ENCODE assay signal across 10 cellular contexts in genomic region chr19:41223431-41224234, GRCh38. TPM values are rescaled to one million over a fixed set of nuclear protein-coding genes. Genes with fewer than 3 reads are reported as not detected.
A peak's percentile ranks its signal among the peaks of the same experiment; 100 is the strongest.
DNase-seq lines count a peak whose midpoint lies in the region; ATAC-seq and TF ChIP-seq lines count a peak whose summit lies in the region.
"Had no signal": no experiment of that assay in that cellular context is flagged by ENCODE, and none has a peak within 500 bp of the region (broad histone marks: within the 10 kb centered on the region; RNA-seq: fewer than 3 reads in every experiment).

No MANE protein-coding gene starts in this region.

- peaks cover 75% of the 10 kb centered on the region for H3K79me2 ChIP-seq in osteoblast (ENCODE audit: insufficient read depth, low read length)

- in situ Hi-C loops in Caki2 (cut with HindIII; ENCODE audit: low pct_unique_long_range_greater_than_20kb, low sequenced_read_pairs) (no loop called here), Panc1 (cut with HindIII; ENCODE audit: low pct_unique_long_range_greater_than_20kb, low sequenced_read_pairs) (no loop called here)

- no peak overlapping the region for H2AFZ ChIP-seq in osteoblast (ENCODE audit: low read length)

- peaks cover 3% of the 10 kb centered on the region for H4K20me1 ChIP-seq in osteoblast (ENCODE audit: insufficient read depth, low read length)

- H3K27ac ChIP-seq in Panc1 (ENCODE audit: low read length) (peak overlapping the region; percentile 84), osteoblast (ENCODE audit: low read depth, low read length) (peak overlapping the region; percentile 95)

- H3K36me3 ChIP-seq in Panc1 (ENCODE audit: control insufficient read depth, insufficient read depth, low read length): no peaks in the 10 kb centered on the region; the same call in 1 of the 2 replicates
- H3K36me3 ChIP-seq in osteoblast (ENCODE audit: insufficient read depth, low read length): peaks cover 68% of the 10 kb centered on the region

- TF ChIP-seq CTCF in Panc1 (IDR thresholded peaks at IDR 0.05): no peak
- TF ChIP-seq CTCF in epithelial cell of esophagus (IDR thresholded peaks at IDR 0.05; ENCODE audit: insufficient read depth, low read depth, low read length, missing control alignments): no peak
- no peak for TF ChIP-seq CTCF in osteoblast (IDR thresholded peaks at IDR 0.05; ENCODE audit: extremely low read depth, low read depth, low read length)

- no peaks in the 10 kb centered on the region for H3K9me3 ChIP-seq in Panc1 (ENCODE audit: control insufficient read depth, insufficient read depth, low read depth, low read length)
- H3K9me3 ChIP-seq in osteoblast (ENCODE audit: low read depth, low read length): no peaks in the 10 kb centered on the region

- no TSS peak for BruUV-seq in Panc1 (replicated peaks; lab: Mats Ljungman, UMichigan)

- H3K27me3 ChIP-seq in Panc1 (ENCODE audit: control insufficient read depth, insufficient read depth, low read length): no peaks in the 10 kb centered on the region
- H3K27me3 ChIP-seq in osteoblast (ENCODE audit: insufficient read depth, low read length): no peaks in the 10 kb centered on the region

- H3K4me2 ChIP-seq in osteoblast (ENCODE audit: insufficient read depth, low read length): peak overlapping the region; percentile 74

- intact Hi-C loops in Panc1 (cut with micrococcal nuclease; ENCODE audit: unreplicated experiment): no loop called here

- CTCF ChIA-PET in Panc1 (lab: Charles Lee): interaction anchor here (0.6 to 0.8 kb wide), 2 partner anchors 20 to 319 kb away, joined by 3 to 5 read pairs; no protein-coding TSS in a partner anchor

- H3K4me1 ChIP-seq in Panc1 (ENCODE audit: control insufficient read depth, insufficient read depth, low read length) (peaks cover 32% of the 10 kb centered on the region), osteoblast (ENCODE audit: insufficient read depth, low read length) (peaks cover 63% of the 10 kb centered on the region)

- ATAC-seq in Panc1: peak; percentile 9
- no peak for ATAC-seq in HG03469 (IDR thresholded peaks at IDR 0.05; ENCODE audit: unreplicated experiment)
- no peak for ATAC-seq in GM19455 (IDR thresholded peaks at IDR 0.05; ENCODE audit: unreplicated experiment)
- no peak for ATAC-seq in HG02870 (IDR thresholded peaks at IDR 0.05; ENCODE audit: unreplicated experiment)

- DNase-seq in Caki2 (ENCODE audit: low read depth) (peak; percentile 97), Panc1 (ENCODE audit: low read depth, low spot score) (no peak), epithelial cell of esophagus (ENCODE audit: low read depth) (peak; percentile 64), osteoblast (ENCODE audit: insufficient read length, low spot score, missing footprints) (peak; percentile 97), cerebellar cortex (ENCODE audit: low spot score) (no peak)
- DNase-seq: SHP77 treated with DMSO at 0.1 percent for 48 hours; stimulated activated CD4-positive, alpha-beta T cell treated with anti-CD3 and anti-CD28 coated beads, Interleukin-15, amount 100 ng/mL, for 24 hours had no signal

- POLR2A ChIA-PET in Panc1 (lab: Charles Lee): interaction anchor here (0.6 kb wide), 1 partner anchor 16 kb away, joined by 8 read pairs; no protein-coding TSS in a partner anchor

- H3K4me3 ChIP-seq in Panc1 (ENCODE audit: low read depth in 2 of 2, low read length in 2 of 2): peak overlapping the region; percentile 8 to 36; a peak in 3 of 4 replicates
- no peak overlapping the region for H3K4me3 ChIP-seq in epithelial cell of esophagus (ENCODE audit: low read length)
- H3K4me3 ChIP-seq in osteoblast (ENCODE audit: insufficient read depth, low read length): peak overlapping the region; percentile 49

RNA-seq across cellular contexts. Expression of gene AXL, which starts 4.6 kb away (rescaled TPM):
- total RNA-seq in Caki2 (2014; rRNA removed; shearing (Covaris generic); ENCODE audit: low replicate concordance): 349 and 418 TPM in 2 replicates
- total RNA-seq in Panc1 (2021; ENCODE audit: unreplicated experiment) (128 TPM), osteoblast (355 and 368 TPM in 2 replicates)
- polyA plus RNA-seq in Panc1 (2012; ENCODE audit: insufficient read length): 87.2 TPM

RNA-seq across cellular contexts. Expression of gene CYP2S1, which starts 30.6 kb away (rescaled TPM):
- 10.6 and 40.2 TPM in 2 replicates for total RNA-seq in Caki2 (2014; rRNA removed; shearing (Covaris generic); ENCODE audit: low replicate concordance)
- 8.5 TPM for total RNA-seq in Panc1 (2021; ENCODE audit: unreplicated experiment)
- polyA plus RNA-seq in Panc1 (2012; ENCODE audit: insufficient read length): 10.0 TPM
- not detected in 2 replicates for total RNA-seq in osteoblast

RNA-seq across cellular contexts. Expression of gene HNRNPUL1, which starts 40.5 kb away (rescaled TPM):
- 136 and 137 TPM in 2 replicates for total RNA-seq in Caki2 (2014; rRNA removed; shearing (Covaris generic); ENCODE audit: low replicate concordance)
- 183 TPM for total RNA-seq in Panc1 (2021; ENCODE audit: unreplicated experiment)
- 148 TPM for polyA plus RNA-seq in Panc1 (2012; ENCODE audit: insufficient read length)
- 113 and 114 TPM in 2 replicates for total RNA-seq in osteoblast

Comparison
In these comparisons a context has a peak if more than half of its experiments do, and no peak if none do; other contexts are left out.
1. DNase-seq: peak in Caki2 (single experiment), epithelial cell of esophagus (single experiment) and osteoblast (single experiment); none in Panc1 (single experiment) and cerebellar cortex (single experiment).